In the genomic region with DNA sequence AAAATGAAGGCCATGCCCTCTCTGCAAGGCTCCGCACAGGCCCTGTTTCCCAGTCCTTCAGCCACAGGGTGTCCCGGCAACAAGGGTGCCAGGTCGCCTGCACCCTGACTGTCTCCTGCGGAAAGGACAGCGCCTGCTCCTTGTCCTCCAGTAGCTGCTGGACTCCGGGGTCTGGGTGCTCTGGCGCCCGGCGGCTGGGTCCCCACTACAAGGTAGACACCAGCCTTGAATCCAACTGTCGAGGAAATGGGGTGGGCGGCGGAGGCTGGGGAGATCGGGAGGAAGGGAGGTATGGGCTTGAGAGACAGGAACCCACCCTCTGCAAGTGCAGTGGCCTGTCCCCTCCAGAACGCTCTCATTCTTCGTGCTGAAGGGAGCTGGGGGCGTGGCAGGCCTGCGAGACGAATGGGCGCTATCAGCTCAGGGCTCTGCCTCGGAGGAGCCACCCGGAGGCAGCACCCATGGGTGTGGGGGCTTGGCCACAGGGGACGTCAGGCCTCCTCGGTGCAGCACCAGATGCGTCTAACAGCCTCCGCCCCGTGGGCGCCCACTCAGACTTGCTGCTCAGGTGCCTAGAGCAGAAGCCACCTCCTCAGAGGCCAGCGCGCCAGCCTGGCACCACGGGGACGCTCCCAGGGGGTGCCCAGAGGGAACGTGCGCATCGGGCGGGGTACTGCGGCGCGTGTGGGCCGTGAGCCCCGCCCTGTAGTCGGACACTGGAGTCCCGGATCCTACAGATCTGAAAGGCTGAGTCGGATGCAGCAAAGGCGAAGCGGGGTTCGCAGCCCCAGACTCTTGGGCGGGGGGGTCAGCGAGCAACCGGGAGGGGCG, we compare ENCODE assay signal across 9 cellular contexts. TPM values are rescaled to one million over a fixed set of nuclear protein-coding genes. Genes with fewer than 3 reads are reported as not detected.
A peak's percentile ranks its signal among the peaks of the same experiment; 100 is the strongest.
DNase-seq lines count a peak whose midpoint lies in the region; ATAC-seq and TF ChIP-seq lines count a peak whose summit lies in the region.
"Had no signal": no experiment of that assay in that cellular context is flagged by ENCODE, and none has a peak within 500 bp of the region (broad histone marks: within the 10 kb centered on the region; RNA-seq: fewer than 3 reads in every experiment).

No MANE protein-coding gene starts in this region.

- no peaks in the 10 kb centered on the region for H3K9me2 ChIP-seq in MM.1S (replicated peaks; ENCODE audit: insufficient read depth, low read length)

- peak overlapping the region; percentile 45 to 87 (median 76) for H3K4me3 Mint-ChIP-seq in naive thymus-derived CD8-positive, alpha-beta T cell

- no peaks in the 10 kb centered on the region for H3K9me3 Mint-ChIP-seq in naive thymus-derived CD8-positive, alpha-beta T cell

- peak overlapping the region; percentile 83 for H3K9ac ChIP-seq in MM.1S (ENCODE audit: low read length)

- H3K4me1 Mint-ChIP-seq in naive thymus-derived CD8-positive, alpha-beta T cell, result peaks cover 17 to 76% (median 67%) of the 10 kb centered on the region in 4 donors

- H3K36me3 Mint-ChIP-seq in naive thymus-derived CD8-positive, alpha-beta T cell, result no peaks in the 10 kb centered on the region

- no peaks in the 10 kb centered on the region for H3K27me3 ChIP-seq in HAP-1 (ENCODE audit: low read depth)
- H3K27me3 ChIP-seq in MM.1S (replicated peaks; ENCODE audit: insufficient read depth, low read length), result peaks cover 11% of the 10 kb centered on the region

- DNase-seq in NCI-H1417 (lab: John Stamatoyannopoulos, UW) (peak; percentile 23 to 55 (median 54)), NCI-H1417 treated with DMSO at 0.1 percent for 48 hours (lab: John Stamatoyannopoulos, UW) (no peak), HAP-1 (ENCODE audit: low spot score in 2 of 2) (peak; percentile 12 to 63), MM.1S (peak; percentile 51), epithelial cell of prostate (ENCODE audit: low read depth, low spot score) (no peak)
- DNase-seq in activated CD8-positive, alpha-beta memory T cell treated with anti-CD3 and anti-CD28 coated beads for 48 hours (ENCODE audit: low read depth in 2 of 3, low spot score in 2 of 3), result peak in 2 of 3 experiments; percentile 55 to 66
- DNase-seq in naive thymus-derived CD8-positive, alpha-beta T cell, result peak; percentile 55 to 89 (median 74)
- DNase-seq: DND-41 had no signal

- peak overlapping the region; percentile 32; the same call in 1 of the 2 replicates for H3K27ac ChIP-seq in MM.1S (ENCODE audit: low read length)
- peak overlapping the region; percentile 74 for H3K27ac ChIP-seq in epithelial cell of prostate
- peak overlapping the region; percentile 52 for H3K27ac ChIP-seq in temporal lobe (ENCODE audit: low read depth, low read length)

- peak overlapping the region; percentile 100 for H3K4me2 ChIP-seq in MM.1S (ENCODE audit: low read depth, low read length)

- in situ Hi-C loops in HAP-1 (cut with MboI; ENCODE audit: low sequenced_read_pairs), result no loop called here

- H3F3A ChIP-seq in MM.1S (ENCODE audit: insufficient read depth, low read length), result peaks cover 36% of the 10 kb centered on the region

- peak overlapping the region; percentile 75 for H2AFZ ChIP-seq in MM.1S (ENCODE audit: low read length)

- TF ChIP-seq CTCF in MM.1S (IDR thresholded peaks at IDR 0.05; ENCODE audit: low read length), result no peak

- ATAC-seq in naive thymus-derived CD8-positive, alpha-beta T cell, result peak; percentile 73 to 76

- H3K36me3 ChIP-seq in HAP-1 (replicated peaks) (no peaks in the 10 kb centered on the region), MM.1S (replicated peaks; ENCODE audit: insufficient read depth, low read length) (no peaks in the 10 kb centered on the region)

- peak overlapping the region; percentile 57 to 99 (median 93) for H3K27ac Mint-ChIP-seq in naive thymus-derived CD8-positive, alpha-beta T cell

- H3K4me3 ChIP-seq in HAP-1 (peak overlapping the region; percentile 43), MM.1S (ENCODE audit: low read length) (peak overlapping the region; percentile 80)

- no peaks in the 10 kb centered on the region for H3K27me3 Mint-ChIP-seq in naive thymus-derived CD8-positive, alpha-beta T cell

- 0 out of 2 replicates have a peak, but pooled peaks cover 3% of the 10 kb centered on the region for H4K20me1 ChIP-seq in MM.1S (ENCODE audit: insufficient read depth, low read length)

- H3K9me3 ChIP-seq in HAP-1, result no peaks in the 10 kb centered on the region
- no peaks in the 10 kb centered on the region for H3K9me3 ChIP-seq in MM.1S (replicated peaks; ENCODE audit: insufficient read depth, low read length)

- POLR2A ChIA-PET in naive thymus-derived CD8-positive, alpha-beta T cell (lab: Charles Lee), result no interaction called here

- H3K4me1 ChIP-seq in HAP-1 (peaks cover 15% of the 10 kb centered on the region), MM.1S (ENCODE audit: low read length) (peaks cover 26% of the 10 kb centered on the region)

- H3K79me2 ChIP-seq in MM.1S (ENCODE audit: low read length), result no peaks in the 10 kb centered on the region

RNA-seq across cellular contexts. Expression of a gene that starts 15.6 kb away (rescaled TPM):
- total RNA-seq in naive thymus-derived CD8-positive, alpha-beta T cell, result 1 to 10 TPM; 8.5 to 9.4 TPM
- 10 to 100 TPM in 1 of 3 donors, 1 to 10 TPM in 2; 7.8 to 28.4 (median 9.5) TPM for polyA plus RNA-seq in naive thymus-derived CD8-positive, alpha-beta T cell
- total RNA-seq in temporal lobe, result 0.98 TPM

RNA-seq across cellular contexts. Expression of a gene that starts 23.5 kb away (rescaled TPM):
- total RNA-seq in naive thymus-derived CD8-positive, alpha-beta T cell, result not detected
- not detected for polyA plus RNA-seq in naive thymus-derived CD8-positive, alpha-beta T cell
- not detected for total RNA-seq in temporal lobe

RNA-seq across cellular contexts. Expression of a gene that starts 31.1 kb away (rescaled TPM):
- total RNA-seq in naive thymus-derived CD8-positive, alpha-beta T cell, result not detected
- not detected for polyA plus RNA-seq in naive thymus-derived CD8-positive, alpha-beta T cell
- total RNA-seq in temporal lobe, result not detected

RNA-seq across cellular contexts. Expression of a gene that starts 47.6 kb away (rescaled TPM):
- total RNA-seq in naive thymus-derived CD8-positive, alpha-beta T cell, result 10 to 100 TPM; 61.4 to 72.9 TPM
- 10 to 100 TPM; 24.7 to 35.6 (median 32.0) TPM for polyA plus RNA-seq in naive thymus-derived CD8-positive, alpha-beta T cell
- total RNA-seq in temporal lobe, result 34.2 TPM

RNA-seq across cellular contexts. Expression of a gene that starts 47.6 kb away (rescaled TPM):
- total RNA-seq in naive thymus-derived CD8-positive, alpha-beta T cell, result 10 to 100 TPM; 38.0 to 38.3 TPM
- polyA plus RNA-seq in naive thymus-derived CD8-positive, alpha-beta T cell, result 10 to 100 TPM; 75.9 to 80.4 (median 79.2) TPM
- 4.2 TPM for total RNA-seq in temporal lobe

Comparison
In these comparisons a context has a peak if more than half of its experiments do, and no peak if none do; other contexts are left out.
1. DNase-seq: peak in NCI-H1417 (3 of 3), HAP-1 (2 of 2), MM.1S (single experiment), activated CD8-positive, alpha-beta memory T cell treated with anti-CD3 and anti-CD28 coated beads for 48 hours (2 of 3) and naive thymus-derived CD8-positive, alpha-beta T cell (10 of 10); none in NCI-H1417 treated with DMSO at 0.1 percent for 48 hours (single experiment) and epithelial cell of prostate (single experiment).
2. Peak in every context shown above with its lines, with median percentiles within 50 percentile points of each other: H3K27ac ChIP-seq.